14 cellular contexts compared by ENCODE assay signal in genomic region chr14:38089123-38089522, GRCh38.
DNase-seq lines count a peak whose midpoint lies in the region; ATAC-seq and TF ChIP-seq lines count a peak whose summit lies in the region.
"Had no signal": no experiment of that assay in that cellular context is flagged by ENCODE, and none has a peak within 500 bp of the region (broad histone marks: within the 10 kb centered on the region; RNA-seq: fewer than 3 reads in every experiment).

No MANE protein-coding gene starts in this region.

- H3K36me3 Mint-ChIP-seq in T-helper 2 cell treated with Interferon-gamma antibody and Interleukin-4, amounts not matched to agents 5 μg/mL and 100 μg/mL, for 36 hours (ENCODE audit: low read depth), result peaks cover 4% of the 10 kb centered on the region
- H3K36me3 Mint-ChIP-seq in progenitor cell of endocrine pancreas (ENCODE audit: insufficient read depth), result peaks cover 2% of the 10 kb centered on the region

- H3K4me3 Mint-ChIP-seq in T-helper 2 cell treated with Interferon-gamma antibody and Interleukin-4, amounts not matched to agents 5 μg/mL and 100 μg/mL, for 36 hours, result no peak overlapping the region
- H3K4me3 Mint-ChIP-seq in progenitor cell of endocrine pancreas (ENCODE audit: low read depth), result no peak overlapping the region
- H3K4me3 Mint-ChIP-seq: activated CD4-positive, alpha-beta T cell treated with anti-CD3 and anti-CD28 coated beads, Interleukin-2, amount 10 ng/mL, durations not matched to agents 24 days and 14 days had no signal

- CTCF ChIA-PET in mammary epithelial cell (lab: Charles Lee; ENCODE audit: low non-redundant PET) (no interaction called here), PC-3 (lab: Charles Lee) (no interaction called here)

- H2AFZ ChIP-seq in mammary epithelial cell (ENCODE audit: low read depth, low read length) (no peak overlapping the region), PC-3 (ENCODE audit: low read length) (peak overlapping the region; percentile 60; the same call in 1 of the 2 replicates)

- no peaks in the 10 kb centered on the region for H3K27me3 ChIP-seq in breast epithelium
- no peaks in the 10 kb centered on the region for H3K27me3 ChIP-seq in mammary epithelial cell (ENCODE audit: insufficient read depth, low read length)
- H3K27me3 ChIP-seq in PC-3 (ENCODE audit: low read length), result no peaks in the 10 kb centered on the region
- H3K27me3 ChIP-seq in stomach, result no peaks in the 10 kb centered on the region
- H3K27me3 ChIP-seq: foreskin keratinocyte had no signal

- no peak for ATAC-seq in PC-3
- ATAC-seq: foreskin keratinocyte had no signal

- H3K4me1 ChIP-seq in breast epithelium, result no peaks in the 10 kb centered on the region
- no peaks in the 10 kb centered on the region for H3K4me1 ChIP-seq in mammary epithelial cell (ENCODE audit: insufficient read depth, low read length)
- H3K4me1 ChIP-seq in PC-3 (ENCODE audit: insufficient read depth, low read length), result no peaks in the 10 kb centered on the region
- H3K4me1 ChIP-seq in stomach, result no peaks in the 10 kb centered on the region
- H3K4me1 ChIP-seq: foreskin keratinocyte had no signal

- no peak overlapping the region for H3K4me2 ChIP-seq in mammary epithelial cell (ENCODE audit: insufficient read depth, low read depth, low read length)
- H3K4me2 ChIP-seq in PC-3 (ENCODE audit: low read length), result peak overlapping the region; percentile 67

- in situ Hi-C loops in mammary epithelial cell (cut with MboI; ENCODE audit: low sequenced_read_pairs in 2 of 2), result no loop called here

- H3K9me2 ChIP-seq in PC-3 (replicated peaks; ENCODE audit: low read length), result no peaks in the 10 kb centered on the region

- no TSS peak for BruUV-seq in mammary epithelial cell (replicated peaks; lab: Mats Ljungman, UMichigan)
- no TSS peak for BruUV-seq in PC-3 (replicated peaks; lab: Mats Ljungman, UMichigan)

- no peak overlapping the region for H3K27ac Mint-ChIP-seq in T-helper 2 cell treated with Interferon-gamma antibody and Interleukin-4, amounts not matched to agents 5 μg/mL and 100 μg/mL, for 36 hours
- no peak overlapping the region for H3K27ac Mint-ChIP-seq in progenitor cell of endocrine pancreas
- H3K27ac Mint-ChIP-seq: activated CD4-positive, alpha-beta T cell treated with anti-CD3 and anti-CD28 coated beads, Interleukin-2, amount 10 ng/mL, durations not matched to agents 24 days and 14 days had no signal

- TF ChIP-seq POLR2A in breast epithelium (IDR thresholded peaks at IDR 0.05) (no peak), stomach (IDR thresholded peaks at IDR 0.05) (no peak)

- TF ChIP-seq EP300 in stomach (IDR thresholded peaks at IDR 0.05), result no peak

- intact Hi-C loops in breast epithelium (cut with DNase I; ENCODE audit: low total_unique reads) (no loop called here), mammary epithelial cell (cut with micrococcal nuclease) (no loop called here), PC-3 (cut with micrococcal nuclease) (no loop called here), stomach (cut with DNase I; ENCODE audit: low total_unique reads) (no loop called here), head of caudate nucleus (cut with DNase I) (no loop called here)

- H3K27ac ChIP-seq in breast epithelium (no peak overlapping the region), mammary epithelial cell (ENCODE audit: insufficient read depth, low read depth, low read length) (no peak overlapping the region), PC-3 (ENCODE audit: low read length) (no peak overlapping the region), stomach (no peak overlapping the region)
- H3K27ac ChIP-seq: coronary artery, foreskin keratinocyte had no signal

- TF ChIP-seq CTCF in breast epithelium (IDR thresholded peaks at IDR 0.05) (no peak), mammary epithelial cell (conservative IDR thresholded peaks at IDR 0.05 in 1 of 2, IDR thresholded peaks at IDR 0.05 in 1 of 2; ENCODE audit: extremely low read depth in 1 of 2, insufficient read depth in 1 of 2, low read depth in 1 of 2, low read length in 2 of 2) (no peak), PC-3 (conservative IDR thresholded peaks at IDR 0.05; ENCODE audit: low read depth, low read length) (no peak), stomach (IDR thresholded peaks at IDR 0.05) (no peak), progenitor cell of endocrine pancreas (IDR thresholded peaks at IDR 0.05; ENCODE audit: unreplicated experiment) (no peak)

- peak overlapping the region; percentile 27 to 38 (median 29) for H3K4me3 ChIP-seq in breast epithelium
- no peak overlapping the region for H3K4me3 ChIP-seq in mammary epithelial cell (replicated peaks in 1 of 3; ENCODE audit: insufficient read depth in 1 of 3, low read depth in 2 of 3, low read length in 3 of 3)
- H3K4me3 ChIP-seq in PC-3 (ENCODE audit: low read length), result peak overlapping the region; percentile 55
- peak overlapping the region; percentile 8 to 20 (median 13) for H3K4me3 ChIP-seq in stomach
- H3K4me3 ChIP-seq: coronary artery had no signal

- H3K4me1 Mint-ChIP-seq in T-helper 2 cell treated with Interferon-gamma antibody and Interleukin-4, amounts not matched to agents 5 μg/mL and 100 μg/mL, for 36 hours (ENCODE audit: low read depth), result no peaks in the 10 kb centered on the region
- no peaks in the 10 kb centered on the region for H3K4me1 Mint-ChIP-seq in progenitor cell of endocrine pancreas (ENCODE audit: low read depth)
- H3K4me1 Mint-ChIP-seq: activated CD4-positive, alpha-beta T cell treated with anti-CD3 and anti-CD28 coated beads, Interleukin-2, amount 10 ng/mL, durations not matched to agents 24 days and 14 days had no signal

- DNase-seq in breast epithelium (ENCODE audit: low spot score in 2 of 2) (no peak), mammary epithelial cell (no peak), PC-3 (no peak), fibroblast of peridontal ligament (ENCODE audit: extremely low read depth) (peak; percentile 3), stomach (no peak), head of caudate nucleus (no peak), progenitor cell of endocrine pancreas (ENCODE audit: low spot score, unreplicated experiment) (no peak)
- DNase-seq in T-helper 2 cell treated with Interferon-gamma antibody and Interleukin-4, amounts not matched to agents 5 μg/mL and 100 μg/mL, for 36 hours (ENCODE audit: low spot score), result no peak
- DNase-seq: activated CD4-positive, alpha-beta T cell treated with anti-CD3 and anti-CD28 coated beads, Interleukin-2, amount 10 ng/mL, durations not matched to agents 24 days and 14 days; foreskin keratinocyte; kidney glomerular epithelial cell; NCI-H2171 treated with DMSO at 0.1 percent for 48 hours; stimulated activated CD8-positive, alpha-beta memory T cell treated with anti-CD3 and anti-CD28 coated beads, Interleukin-4, amount 100 ng/mL, for 48 hours had no signal

- H3K9me3 ChIP-seq in breast epithelium, result peaks cover 5 to 17% of the 10 kb centered on the region in 2 donors
- H3K9me3 ChIP-seq in mammary epithelial cell (replicated peaks; ENCODE audit: insufficient read depth, low read length), result peaks cover 27% of the 10 kb centered on the region
- peaks cover 10% of the 10 kb centered on the region; the same call in 1 of the 2 replicates for H3K9me3 ChIP-seq in PC-3 (ENCODE audit: low read length)
- peaks cover 4 to 21% (median 15%) of the 10 kb centered on the region in 4 donors for H3K9me3 ChIP-seq in stomach

- H3K79me2 ChIP-seq in mammary epithelial cell (ENCODE audit: insufficient read depth, low read length) (no peaks in the 10 kb centered on the region), PC-3 (ENCODE audit: low read length) (no peaks in the 10 kb centered on the region)

- peaks cover 16% of the 10 kb centered on the region for H3K9me3 Mint-ChIP-seq in T-helper 2 cell treated with Interferon-gamma antibody and Interleukin-4, amounts not matched to agents 5 μg/mL and 100 μg/mL, for 36 hours
- peaks cover 16% of the 10 kb centered on the region for H3K9me3 Mint-ChIP-seq in progenitor cell of endocrine pancreas (ENCODE audit: low read depth)

- no peaks in the 10 kb centered on the region for H3F3A ChIP-seq in PC-3 (ENCODE audit: low read length, unreplicated experiment)

- dilution Hi-C loops in mammary epithelial cell (cut with HindIII; ENCODE audit: low sequenced_read_pairs), result no loop called here

- POLR2A ChIA-PET in PC-3 (lab: Charles Lee; ENCODE audit: unreplicated experiment), result no interaction called here

- no peak overlapping the region for H3K9ac ChIP-seq in mammary epithelial cell (ENCODE audit: insufficient read depth, low read length)
- H3K9ac ChIP-seq in PC-3 (ENCODE audit: low read length), result no peak overlapping the region

- WGBS in mammary epithelial cell (ENCODE audit: low coverage, missing lambda C conversion rate), result 60% methylated on average over 3 of the region's 3 CpGs
- WGBS in stomach, 5 donors, result 49 to 68% (median 65%) methylated on average over 3 of the region's 3 CpGs

- no peaks in the 10 kb centered on the region for H4K20me1 ChIP-seq in mammary epithelial cell (ENCODE audit: insufficient read depth, low read length)
- H4K20me1 ChIP-seq in PC-3 (ENCODE audit: low read length), result no peaks in the 10 kb centered on the region

- H3K27me3 Mint-ChIP-seq in T-helper 2 cell treated with Interferon-gamma antibody and Interleukin-4, amounts not matched to agents 5 μg/mL and 100 μg/mL, for 36 hours (ENCODE audit: low read depth), result peaks cover 2% of the 10 kb centered on the region
- no peaks in the 10 kb centered on the region for H3K27me3 Mint-ChIP-seq in progenitor cell of endocrine pancreas
- H3K27me3 Mint-ChIP-seq: activated CD4-positive, alpha-beta T cell treated with anti-CD3 and anti-CD28 coated beads, Interleukin-2, amount 10 ng/mL, durations not matched to agents 24 days and 14 days had no signal

- H3K36me3 ChIP-seq in breast epithelium (no peaks in the 10 kb centered on the region), mammary epithelial cell (ENCODE audit: insufficient read depth, low read length) (no peaks in the 10 kb centered on the region), PC-3 (ENCODE audit: low read depth, low read length) (no peaks in the 10 kb centered on the region), stomach (no peaks in the 10 kb centered on the region)

Comparison
In these comparisons a context has a peak if more than half of its experiments do, and no peak if none do; other contexts are left out.
1. H3K4me3 ChIP-seq: peak in breast epithelium (3 of 3), PC-3 (single experiment) and stomach (4 of 4); none in mammary epithelial cell (0 of 3).